ENCODE assay signal across 16 cellular contexts in genomic region chr6:145669627-145670034, GRCh38.
A peak's percentile ranks its signal among the peaks of the same experiment; 100 is the strongest.
DNase-seq lines count a peak whose midpoint lies in the region; ATAC-seq, FAIRE-seq and TF ChIP-seq lines count a peak whose summit lies in the region.
"Had no signal": no experiment of that assay in that cellular context is flagged by ENCODE, and none has a peak within 500 bp of the region (broad histone marks: within the 10 kb centered on the region; RNA-seq: fewer than 3 reads in every experiment).

No MANE protein-coding gene starts in this region.

- DNase-seq in HFF-Myc (ENCODE audit: extremely low read depth, low read depth) (peak; percentile 15), astrocyte of the hippocampus (ENCODE audit: low read depth, low spot score) (peak; percentile 48), hepatic stellate cell (ENCODE audit: low spot score) (peak; percentile 39), urothelium cell line (ENCODE audit: low spot score) (peak; percentile 16), medulla oblongata (ENCODE audit: extremely low spot score) (no peak)
- DNase-seq: activated CD4-positive, alpha-beta T cell treated with anti-CD3 and anti-CD28 coated beads, Interleukin-2, amount 50 U/mL, for 4 hours; activated naive CD4-positive, alpha-beta T cell treated with anti-CD3 and anti-CD28 coated beads, Interleukin-2, amount 10 ng/mL, durations not matched to agents 7 days and 5 days; DND-41; effector memory CD8-positive, alpha-beta T cell; natural killer cell; NCI-H1417; NCI-H748 treated with DMSO at 0.1 percent for 48 hours; stimulated activated naive B cell treated with anti-CD40 and anti-IgM and Interleukin-4, amounts not matched to agents 10 μg/mL and 1 μg/mL and 100 μg/mL, for 72 hours had no signal

- no peak overlapping the region for H3K4me3 ChIP-seq in HFF-Myc (replicated peaks; ENCODE audit: low read depth, low read length)

- no peak for TF ChIP-seq CTCF in HFF-Myc (IDR thresholded peaks at IDR 0.05; ENCODE audit: low read depth, low read length, missing control alignments)

- ATAC-seq in GM19455 (IDR thresholded peaks at IDR 0.05; ENCODE audit: unreplicated experiment) = no peak
- ATAC-seq in HG03439 (IDR thresholded peaks at IDR 0.05; ENCODE audit: unreplicated experiment) = no peak
- ATAC-seq: effector memory CD8-positive, alpha-beta T cell; natural killer cell; stimulated activated naive B cell treated with anti-CD40 and anti-IgM and Interleukin-4, amounts not matched to agents 10 μg/mL and 1 μg/mL and 100 μg/mL, for 72 hours had no signal

- FAIRE-seq in urothelium cell line (lab: Jason Lieb, UNC) = no peak
- FAIRE-seq: GM18507 had no signal
